ENCODE assay signal across 3 cellular contexts in the genomic region with DNA sequence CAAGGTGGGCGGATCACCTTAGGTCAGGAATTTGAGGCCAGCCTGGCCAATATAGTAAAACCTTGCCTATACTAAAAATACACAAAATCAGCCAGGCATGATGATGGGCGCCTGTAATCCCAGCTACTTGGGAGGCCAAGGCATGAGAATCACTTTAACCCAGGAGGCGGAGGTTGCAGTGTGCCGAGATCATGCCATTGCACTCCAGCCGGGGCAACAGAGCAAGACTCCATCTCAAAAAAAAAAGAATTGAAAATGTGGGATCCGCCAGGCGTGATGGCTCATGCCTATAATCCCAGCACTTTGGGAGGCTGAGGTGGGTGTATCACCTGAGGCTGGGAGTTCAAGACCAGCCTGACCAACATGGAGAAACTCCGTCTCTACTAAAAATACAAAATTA. TPM values are rescaled to one million over a fixed set of nuclear protein-coding genes. Genes with fewer than 3 reads are reported as not detected.
DNase-seq lines count a peak whose midpoint lies in the region; ATAC-seq, FAIRE-seq and TF ChIP-seq lines count a peak whose summit lies in the region.
"Not testable (repeated sequence)": the region's sequence is repeated elsewhere in the genome, so short reads cannot be mapped to it uniquely, and the experiment has no call there.

No MANE protein-coding gene starts in this region.

- H3K79me2 ChIP-seq in HepG2 (ENCODE audit: insufficient read depth, low read length): not testable (repeated sequence)

- not testable (repeated sequence) for H3K4me1 ChIP-seq in HEK293 (ENCODE audit: control insufficient read depth, insufficient read depth, low read length)
- H3K4me1 ChIP-seq in HepG2 (ENCODE audit: insufficient read depth, low read length): peaks cover 11% of the 10 kb centered on the region

- H3K9me3 Mint-ChIP-seq in WTC11: not testable (repeated sequence)

- ATAC-seq in WTC11, HepG2: not testable (repeated sequence)

- CTCF ChIA-PET in HEK293 (lab: Yijun Ruan, JAX); HepG2 (lab: Yijun Ruan, JAX; ENCODE audit: low intra/inter-chr PET ratio, low total read pairs): not testable (repeated sequence)
- CTCF ChIA-PET in WTC11 (lab: Charles Lee): interaction anchor here (1.2 kb wide), 1 partner anchor 86 kb away, joined by 3 read pairs; no protein-coding TSS in a partner anchor

- peaks cover 14 to 25% of the 10 kb centered on the region in 2 experiments for H3K36me3 ChIP-seq in HEK293 (ENCODE audit: control insufficient read depth in 2 of 2, insufficient read depth in 1 of 2, low read length in 2 of 2)
- H3K36me3 ChIP-seq in HepG2 (replicated peaks in 1 of 2; ENCODE audit: control insufficient read depth in 1 of 2, insufficient read depth in 2 of 2, low read length in 2 of 2): peaks cover 1 to 12% of the 10 kb centered on the region in 2 experiments; a peak in 3 of 5 replicates

- H2AFZ ChIP-seq in HepG2 (ENCODE audit: low read length): not testable (repeated sequence)

- TF ChIP-seq POLR2A in HepG2 (IDR thresholded peaks at IDR 0.05; ENCODE audit: insufficient read depth in 1 of 2, low read depth in 2 of 2, low read length in 2 of 2): not testable (repeated sequence)

- WGBS in HepG2 (ENCODE audit: low lambda C conversion rate): 97% methylated on average over 8 of the region's 8 CpGs

- not testable (repeated sequence) for TF ChIP-seq CTCF in HEK293 (tag by site-specific recombination; IDR thresholded peaks at IDR 0.05); WTC11 (IDR thresholded peaks at IDR 0.05); HepG2 (CRISPR knock-in tag; IDR thresholded peaks at IDR 0.05)

- in situ Hi-C loops in HepG2 (cut with HindIII; ENCODE audit: extremely low pct_ligation_motif_present, low pct_unique_long_range_greater_than_20kb): not testable (repeated sequence)

- not testable (repeated sequence) for H3K27ac ChIP-seq in HEK293 (ENCODE audit: extremely low read depth, low read depth, low read length); HepG2 (ENCODE audit: extremely low read length, insufficient read depth, low read length)

- BruUV-seq in HepG2 (replicated peaks; lab: Mats Ljungman, UMichigan): not testable (repeated sequence)

- TF ChIP-seq RAD21 in HepG2 (CRISPR knock-in tag; IDR thresholded peaks at IDR 0.05): not testable (repeated sequence)

- not testable (repeated sequence) for H4K20me1 ChIP-seq in HepG2 (ENCODE audit: insufficient read depth, low read length)

- not testable (repeated sequence) for H3K4me3 ChIP-seq in HEK293 (ENCODE audit: low read depth, low read length); HepG2 (replicated peaks in 1 of 3; ENCODE audit: insufficient read depth in 1 of 3, low read depth in 2 of 3, low read length in 3 of 3)

- POLR2A ChIA-PET in HEK293 (lab: Yijun Ruan, JAX); HepG2 (lab: Yijun Ruan, JAX): not testable (repeated sequence)
- POLR2A ChIA-PET in WTC11 (lab: Charles Lee): interaction anchor here (0.7 kb wide), 1 partner anchor 49 kb away, joined by 3 read pairs; no protein-coding TSS in a partner anchor

- H3K27me3 ChIP-seq in HepG2 (ENCODE audit: control insufficient read depth in 1 of 2, insufficient read depth in 2 of 2, low read length in 2 of 2): not testable (repeated sequence)

- not testable (repeated sequence) for H3K4me2 ChIP-seq in HepG2 (ENCODE audit: low read depth, low read length)

- not testable (repeated sequence) for H3K4me1 Mint-ChIP-seq in WTC11

- FAIRE-seq in HepG2 (lab: Jason Lieb, UNC): not testable (repeated sequence)

- intact Hi-C loops in HepG2 (cut with micrococcal nuclease; ENCODE audit: unreplicated experiment): not testable (repeated sequence)

- not testable (repeated sequence) for H3K27me3 Mint-ChIP-seq in WTC11 (ENCODE audit: low read depth)

- DNase-seq in WTC11 (ENCODE audit: low spot score); HepG2 (ENCODE audit: low spot score): not testable (repeated sequence)

- not testable (repeated sequence) for H3K9me3 ChIP-seq in HEK293 (ENCODE audit: control insufficient read depth, insufficient read depth, low read depth, low read length); HepG2 (ENCODE audit: low read length)

- not testable (repeated sequence) for TF ChIP-seq EP300 in HepG2 (IDR thresholded peaks at IDR 0.05; ENCODE audit: low read depth in 2 of 2, low read length in 2 of 2); HepG2 (CRISPR knock-in tag; IDR thresholded peaks at IDR 0.05; ENCODE audit: borderline replicate concordance)

- H3K9ac ChIP-seq in HepG2 (ENCODE audit: insufficient read depth, low read depth, low read length): not testable (repeated sequence)

- H3K4me3 Mint-ChIP-seq in WTC11: not testable (repeated sequence)

- not testable (repeated sequence) for H3K27ac Mint-ChIP-seq in WTC11

- H3K36me3 Mint-ChIP-seq in WTC11: peaks cover 20% of the 10 kb centered on the region

RNA-seq across cellular contexts. Expression of a gene that starts 9.6 kb away (rescaled TPM):
- 35.1 to 44.9 TPM (median 44.5 TPM) in 3 replicates for total RNA-seq in WTC11 (2021)
- 41.5 and 59.8 TPM in 2 replicates for total RNA-seq in HepG2 (2016; rRNA removed; fragmentation: Illumina TruSeq; extraction: Trizol)
- 8.7 and 10.8 TPM in 2 replicates for total RNA-seq in HepG2 (2016; cell fraction: cytosol; rRNA removed; fragmentation: Illumina TruSeq; extraction: Trizol; ENCODE audit: low read depth)
- 43.6 and 64.0 TPM in 2 replicates for total RNA-seq in HepG2 (2016; cell fraction: insoluble cytoplasmic fraction; rRNA removed; fragmentation: Illumina TruSeq; extraction: Trizol)
- total RNA-seq in HepG2 (2016; cell fraction: membrane; rRNA removed; fragmentation: Illumina TruSeq; extraction: Trizol): 18.6 and 20.4 TPM in 2 replicates
- 16.9 and 17.7 TPM in 2 replicates for total RNA-seq in HepG2 (2016; cell fraction: nucleus; rRNA removed; fragmentation: Illumina TruSeq; extraction: Trizol)
- polyA plus RNA-seq in HepG2 (2011; rRNA removed): 27.6 and 36.4 TPM in 2 replicates
- polyA plus RNA-seq in HepG2 (2011; cell fraction: cytosol; rRNA removed): 21.5 and 30.8 TPM in 2 replicates
- 7.0 and 10.9 TPM in 2 replicates for polyA plus RNA-seq in HepG2 (2011; cell fraction: nucleus; rRNA removed)
- 30.7 and 41.3 TPM in 2 replicates for polyA plus RNA-seq in HepG2 (2012)
- polyA plus RNA-seq in HepG2 (2016; cell fraction: cytosol; fragmentation: Illumina TruSeq; extraction: Trizol; ENCODE audit: low read depth): 6.7 and 7.2 TPM in 2 replicates
- polyA plus RNA-seq in HepG2 (2016; cell fraction: insoluble cytoplasmic fraction; fragmentation: Illumina TruSeq; extraction: Trizol; ENCODE audit: low read depth): 48.1 and 57.1 TPM in 2 replicates
- 13.5 and 13.8 TPM in 2 replicates for polyA plus RNA-seq in HepG2 (2016; cell fraction: membrane; fragmentation: Illumina TruSeq; extraction: Trizol; ENCODE audit: low read depth)
- 23.9 and 28.2 TPM in 2 replicates for polyA plus RNA-seq in HepG2 (2016; cell fraction: nucleus; fragmentation: Illumina TruSeq; extraction: Trizol; ENCODE audit: insufficient read depth, low read depth)
- polyA minus RNA-seq in HepG2 (2011; rRNA and poly(A)+ RNA removed; ENCODE audit: low replicate concordance): 13.5 and 14.6 TPM in 2 replicates
- polyA minus RNA-seq in HepG2 (2011; cell fraction: cytosol; rRNA and poly(A)+ RNA removed): 11.5 and 13.0 TPM in 2 replicates
- 17.9 and 19.7 TPM in 2 replicates for polyA minus RNA-seq in HepG2 (2011; cell fraction: nucleus; rRNA and poly(A)+ RNA removed)

RNA-seq across cellular contexts. Expression of a gene that starts 14.8 kb away (rescaled TPM):
- total RNA-seq in WTC11 (2021) (151 to 160 TPM (median 155 TPM) in 3 replicates), HepG2 (2016; rRNA removed; fragmentation: Illumina TruSeq; extraction: Trizol) (62.5 and 86.7 TPM in 2 replicates)
- 36.2 and 39.7 TPM in 2 replicates for total RNA-seq in HepG2 (2016; cell fraction: cytosol; rRNA removed; fragmentation: Illumina TruSeq; extraction: Trizol; ENCODE audit: low read depth)
- total RNA-seq in HepG2 (2016; cell fraction: insoluble cytoplasmic fraction; rRNA removed; fragmentation: Illumina TruSeq; extraction: Trizol): 66.2 and 77.2 TPM in 2 replicates
- 104 and 107 TPM in 2 replicates for total RNA-seq in HepG2 (2016; cell fraction: membrane; rRNA removed; fragmentation: Illumina TruSeq; extraction: Trizol)
- 47.6 and 55.6 TPM in 2 replicates for total RNA-seq in HepG2 (2016; cell fraction: nucleus; rRNA removed; fragmentation: Illumina TruSeq; extraction: Trizol)
- 74.5 and 88.0 TPM in 2 replicates for polyA plus RNA-seq in HepG2 (2011; rRNA removed)
- polyA plus RNA-seq in HepG2 (2011; cell fraction: cytosol; rRNA removed): 62.6 and 91.2 TPM in 2 replicates
- 126 and 135 TPM in 2 replicates for polyA plus RNA-seq in HepG2 (2011; cell fraction: nucleus; rRNA removed)
- 103 and 107 TPM in 2 replicates for polyA plus RNA-seq in HepG2 (2012)
- 32.5 and 32.6 TPM in 2 replicates for polyA plus RNA-seq in HepG2 (2016; cell fraction: cytosol; fragmentation: Illumina TruSeq; extraction: Trizol; ENCODE audit: low read depth)
- 103 and 119 TPM in 2 replicates for polyA plus RNA-seq in HepG2 (2016; cell fraction: insoluble cytoplasmic fraction; fragmentation: Illumina TruSeq; extraction: Trizol; ENCODE audit: low read depth)
- polyA plus RNA-seq in HepG2 (2016; cell fraction: membrane; fragmentation: Illumina TruSeq; extraction: Trizol; ENCODE audit: low read depth): 97.5 and 104 TPM in 2 replicates
- polyA plus RNA-seq in HepG2 (2016; cell fraction: nucleus; fragmentation: Illumina TruSeq; extraction: Trizol; ENCODE audit: insufficient read depth, low read depth): 115 and 120 TPM in 2 replicates
- 124 and 137 TPM in 2 replicates for polyA minus RNA-seq in HepG2 (2011; rRNA and poly(A)+ RNA removed; ENCODE audit: low replicate concordance)
- polyA minus RNA-seq in HepG2 (2011; cell fraction: cytosol; rRNA and poly(A)+ RNA removed): 65.4 and 101 TPM in 2 replicates
- 93.5 and 100 TPM in 2 replicates for polyA minus RNA-seq in HepG2 (2011; cell fraction: nucleus; rRNA and poly(A)+ RNA removed)

RNA-seq across cellular contexts. Expression of a gene that starts 23.4 kb away (rescaled TPM):
- 327 to 470 TPM (median 463 TPM) in 3 replicates for total RNA-seq in WTC11 (2021)
- 271 and 403 TPM in 2 replicates for total RNA-seq in HepG2 (2016; rRNA removed; fragmentation: Illumina TruSeq; extraction: Trizol)
- total RNA-seq in HepG2 (2016; cell fraction: cytosol; rRNA removed; fragmentation: Illumina TruSeq; extraction: Trizol; ENCODE audit: low read depth): 125 and 176 TPM in 2 replicates
- 277 and 420 TPM in 2 replicates for total RNA-seq in HepG2 (2016; cell fraction: insoluble cytoplasmic fraction; rRNA removed; fragmentation: Illumina TruSeq; extraction: Trizol)
- total RNA-seq in HepG2 (2016; cell fraction: membrane; rRNA removed; fragmentation: Illumina TruSeq; extraction: Trizol): 174 and 230 TPM in 2 replicates
- 119 and 123 TPM in 2 replicates for total RNA-seq in HepG2 (2016; cell fraction: nucleus; rRNA removed; fragmentation: Illumina TruSeq; extraction: Trizol)
- polyA plus RNA-seq in HepG2 (2011; rRNA removed): 294 and 318 TPM in 2 replicates
- 305 and 402 TPM in 2 replicates for polyA plus RNA-seq in HepG2 (2011; cell fraction: cytosol; rRNA removed)
- 130 and 152 TPM in 2 replicates for polyA plus RNA-seq in HepG2 (2011; cell fraction: nucleus; rRNA removed)
- polyA plus RNA-seq in HepG2 (2012): 350 and 505 TPM in 2 replicates
- 240 and 370 TPM in 2 replicates for polyA plus RNA-seq in HepG2 (2016; cell fraction: cytosol; fragmentation: Illumina TruSeq; extraction: Trizol; ENCODE audit: low read depth)
- 862 and 951 TPM in 2 replicates for polyA plus RNA-seq in HepG2 (2016; cell fraction: insoluble cytoplasmic fraction; fragmentation: Illumina TruSeq; extraction: Trizol; ENCODE audit: low read depth)
- polyA plus RNA-seq in HepG2 (2016; cell fraction: membrane; fragmentation: Illumina TruSeq; extraction: Trizol; ENCODE audit: low read depth): 322 and 411 TPM in 2 replicates
- polyA plus RNA-seq in HepG2 (2016; cell fraction: nucleus; fragmentation: Illumina TruSeq; extraction: Trizol; ENCODE audit: insufficient read depth, low read depth): 362 and 385 TPM in 2 replicates
- polyA minus RNA-seq in HepG2 (2011; rRNA and poly(A)+ RNA removed; ENCODE audit: low replicate concordance): 59.5 and 114 TPM in 2 replicates
- polyA minus RNA-seq in HepG2 (2011; cell fraction: cytosol; rRNA and poly(A)+ RNA removed): 80.5 and 87.3 TPM in 2 replicates
- 57.0 and 67.4 TPM in 2 replicates for polyA minus RNA-seq in HepG2 (2011; cell fraction: nucleus; rRNA and poly(A)+ RNA removed)

RNA-seq across cellular contexts. Expression of a gene that starts 49.8 kb away (rescaled TPM):
- total RNA-seq in WTC11 (2021) (274 to 286 TPM (median 276 TPM) in 3 replicates), HepG2 (2016; rRNA removed; fragmentation: Illumina TruSeq; extraction: Trizol) (144 and 153 TPM in 2 replicates)
- total RNA-seq in HepG2 (2016; cell fraction: cytosol; rRNA removed; fragmentation: Illumina TruSeq; extraction: Trizol; ENCODE audit: low read depth): 79.8 and 92.3 TPM in 2 replicates
- 147 and 151 TPM in 2 replicates for total RNA-seq in HepG2 (2016; cell fraction: insoluble cytoplasmic fraction; rRNA removed; fragmentation: Illumina TruSeq; extraction: Trizol)
- 156 and 174 TPM in 2 replicates for total RNA-seq in HepG2 (2016; cell fraction: membrane; rRNA removed; fragmentation: Illumina TruSeq; extraction: Trizol)
- total RNA-seq in HepG2 (2016; cell fraction: nucleus; rRNA removed; fragmentation: Illumina TruSeq; extraction: Trizol): 91.6 and 93.3 TPM in 2 replicates
- polyA plus RNA-seq in HepG2 (2011; rRNA removed): 96.2 and 125 TPM in 2 replicates
- polyA plus RNA-seq in HepG2 (2011; cell fraction: cytosol; rRNA removed): 104 and 110 TPM in 2 replicates
- 63.8 and 77.8 TPM in 2 replicates for polyA plus RNA-seq in HepG2 (2011; cell fraction: nucleus; rRNA removed)
- polyA plus RNA-seq in HepG2 (2012): 107 and 137 TPM in 2 replicates
- polyA plus RNA-seq in HepG2 (2016; cell fraction: cytosol; fragmentation: Illumina TruSeq; extraction: Trizol; ENCODE audit: low read depth): 105 and 142 TPM in 2 replicates
- 249 and 255 TPM in 2 replicates for polyA plus RNA-seq in HepG2 (2016; cell fraction: insoluble cytoplasmic fraction; fragmentation: Illumina TruSeq; extraction: Trizol; ENCODE audit: low read depth)
- polyA plus RNA-seq in HepG2 (2016; cell fraction: membrane; fragmentation: Illumina TruSeq; extraction: Trizol; ENCODE audit: low read depth): 171 and 200 TPM in 2 replicates
- polyA plus RNA-seq in HepG2 (2016; cell fraction: nucleus; fragmentation: Illumina TruSeq; extraction: Trizol; ENCODE audit: insufficient read depth, low read depth): 188 and 193 TPM in 2 replicates
- polyA minus RNA-seq in HepG2 (2011; rRNA and poly(A)+ RNA removed; ENCODE audit: low replicate concordance): 43.3 and 56.5 TPM in 2 replicates
- polyA minus RNA-seq in HepG2 (2011; cell fraction: cytosol; rRNA and poly(A)+ RNA removed): 67.3 and 72.5 TPM in 2 replicates
- polyA minus RNA-seq in HepG2 (2011; cell fraction: nucleus; rRNA and poly(A)+ RNA removed): 74.4 and 78.4 TPM in 2 replicates
